1 cellular context compared by ENCODE assay signal in the genomic region with DNA sequence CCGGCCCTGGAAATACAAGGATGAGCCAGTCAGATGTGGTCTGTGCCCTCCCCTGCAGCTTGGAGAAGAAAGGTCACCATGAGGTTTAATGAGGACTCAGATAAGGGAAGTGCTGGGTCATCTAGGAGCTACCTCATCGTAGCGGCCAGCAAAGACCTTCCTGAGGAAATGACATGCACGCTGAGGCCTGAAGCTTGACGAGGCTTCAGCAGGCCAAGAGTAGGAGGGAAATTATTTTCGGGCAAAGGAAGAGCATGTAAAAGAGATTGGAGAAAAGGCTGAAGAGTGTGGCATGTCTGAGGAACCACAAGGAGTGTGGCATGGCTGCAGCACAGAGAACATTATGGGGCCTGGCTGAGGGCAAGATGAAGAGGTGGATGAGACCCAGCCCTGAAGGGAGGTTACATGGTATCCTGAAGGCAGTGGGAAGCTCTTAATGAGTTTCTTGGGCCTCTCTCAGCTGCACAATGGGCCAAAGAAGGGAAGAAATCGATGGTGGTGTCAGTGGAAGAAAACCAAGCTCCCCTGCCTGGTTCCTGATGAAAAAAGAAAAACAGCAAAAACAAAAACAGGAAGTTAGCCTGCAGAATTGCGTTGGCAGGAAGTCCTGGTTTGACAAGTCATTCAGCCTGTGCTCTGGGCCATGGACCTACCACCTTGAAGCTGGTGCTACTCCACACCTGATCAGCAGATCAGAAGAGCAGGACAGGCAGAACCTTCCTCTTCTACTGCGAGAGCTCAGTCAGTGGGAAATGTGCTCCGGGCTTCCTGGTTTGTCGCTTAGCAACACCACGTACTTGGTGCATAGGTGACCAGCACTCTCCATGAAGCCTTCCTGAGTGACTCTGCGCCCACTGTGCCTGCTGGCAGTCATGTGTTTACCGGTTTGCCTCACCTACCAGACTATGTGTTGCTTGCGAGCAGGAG.
TF ChIP-seq lines count a peak whose summit lies in the region.

No MANE protein-coding gene starts in this region.

TF ChIP-seq in K562, 482 proteins besides CTCF, POLR2A, EP300 and RAD21 (continued from another document):
- TF ChIP-seq, protein P1, sequence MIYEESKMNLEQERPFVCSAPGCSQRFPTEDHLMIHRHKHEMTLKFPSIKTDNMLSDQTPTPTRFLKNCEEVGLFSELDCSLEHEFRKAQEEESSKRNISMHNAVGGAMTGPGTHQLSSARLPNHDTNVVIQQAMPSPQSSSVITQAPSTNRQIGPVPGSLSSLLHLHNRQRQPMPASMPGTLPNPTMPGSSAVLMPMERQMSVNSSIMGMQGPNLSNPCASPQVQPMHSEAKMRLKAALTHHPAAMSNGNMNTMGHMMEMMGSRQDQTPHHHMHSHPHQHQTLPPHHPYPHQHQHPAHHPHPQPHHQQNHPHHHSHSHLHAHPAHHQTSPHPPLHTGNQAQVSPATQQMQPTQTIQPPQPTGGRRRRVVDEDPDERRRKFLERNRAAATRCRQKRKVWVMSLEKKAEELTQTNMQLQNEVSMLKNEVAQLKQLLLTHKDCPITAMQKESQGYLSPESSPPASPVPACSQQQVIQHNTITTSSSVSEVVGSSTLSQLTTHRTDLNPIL (CRISPR knock-in tag; IDR thresholded peaks at IDR 0.05), result no peak
- TF ChIP-seq ZNF165 (CRISPR knock-in tag; IDR thresholded peaks at IDR 0.05; ENCODE audit: borderline replicate concordance) (no peak), ETV1 (tag; conservative IDR thresholded peaks at IDR 0.05; ENCODE audit: low read depth) (peak; percentile 82), NCOA6 (IDR thresholded peaks at IDR 0.05) (no peak), POLR3G (IDR thresholded peaks at IDR 0.05; ENCODE audit: extremely low read depth, insufficient read length, insufficient replicate concordance) (no peak), THRAP3 (IDR thresholded peaks at IDR 0.05; ENCODE audit: borderline replicate concordance) (no peak; the same call in 1 of the 2 replicates), XRCC3 (IDR thresholded peaks at IDR 0.05) (no peak), ZNF445 (CRISPR knock-in tag; IDR thresholded peaks at IDR 0.05; ENCODE audit: low read depth) (peak; percentile 37; the same call in 1 of the 2 replicates), ZNF134 (CRISPR knock-in tag; conservative IDR thresholded peaks at IDR 0.05) (peak; percentile 46; the same call in 1 of the 2 replicates), CEBPG (CRISPR knock-in tag; IDR thresholded peaks at IDR 0.05) (no peak), CEBPG (tag; conservative IDR thresholded peaks at IDR 0.05 in 1 of 2, IDR thresholded peaks at IDR 0.05 in 1 of 2) (no peak), NR3C1 (CRISPR knock-in tag; IDR thresholded peaks at IDR 0.05) (no peak), ZNF217 (CRISPR knock-in tag; IDR thresholded peaks at IDR 0.05) (no peak), ZSCAN32 (CRISPR knock-in tag; IDR thresholded peaks at IDR 0.05) (no peak), FOXA3 (CRISPR knock-in tag; conservative IDR thresholded peaks at IDR 0.05 in 1 of 2, IDR thresholded peaks at IDR 0.05 in 1 of 2) (no peak), SMAD3 (CRISPR knock-in tag; conservative IDR thresholded peaks at IDR 0.05) (no peak; the same call in 1 of the 2 replicates), KLF16 (IDR thresholded peaks at IDR 0.05) (peak; percentile 76; the same call in 1 of the 2 replicates), RBM39 (optimal IDR thresholded peaks at IDR 0.05; ENCODE audit: low read depth, low read length) (no peak), SMARCA4 (IDR thresholded peaks at IDR 0.05) (peak; percentile 91)
- TF ChIP-seq, protein P2, sequence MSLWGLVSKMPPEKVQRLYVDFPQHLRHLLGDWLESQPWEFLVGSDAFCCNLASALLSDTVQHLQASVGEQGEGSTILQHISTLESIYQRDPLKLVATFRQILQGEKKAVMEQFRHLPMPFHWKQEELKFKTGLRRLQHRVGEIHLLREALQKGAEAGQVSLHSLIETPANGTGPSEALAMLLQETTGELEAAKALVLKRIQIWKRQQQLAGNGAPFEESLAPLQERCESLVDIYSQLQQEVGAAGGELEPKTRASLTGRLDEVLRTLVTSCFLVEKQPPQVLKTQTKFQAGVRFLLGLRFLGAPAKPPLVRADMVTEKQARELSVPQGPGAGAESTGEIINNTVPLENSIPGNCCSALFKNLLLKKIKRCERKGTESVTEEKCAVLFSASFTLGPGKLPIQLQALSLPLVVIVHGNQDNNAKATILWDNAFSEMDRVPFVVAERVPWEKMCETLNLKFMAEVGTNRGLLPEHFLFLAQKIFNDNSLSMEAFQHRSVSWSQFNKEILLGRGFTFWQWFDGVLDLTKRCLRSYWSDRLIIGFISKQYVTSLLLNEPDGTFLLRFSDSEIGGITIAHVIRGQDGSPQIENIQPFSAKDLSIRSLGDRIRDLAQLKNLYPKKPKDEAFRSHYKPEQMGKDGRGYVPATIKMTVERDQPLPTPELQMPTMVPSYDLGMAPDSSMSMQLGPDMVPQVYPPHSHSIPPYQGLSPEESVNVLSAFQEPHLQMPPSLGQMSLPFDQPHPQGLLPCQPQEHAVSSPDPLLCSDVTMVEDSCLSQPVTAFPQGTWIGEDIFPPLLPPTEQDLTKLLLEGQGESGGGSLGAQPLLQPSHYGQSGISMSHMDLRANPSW (CRISPR knock-in tag; IDR thresholded peaks at IDR 0.05), result no peak
- TF ChIP-seq, protein P3, sequence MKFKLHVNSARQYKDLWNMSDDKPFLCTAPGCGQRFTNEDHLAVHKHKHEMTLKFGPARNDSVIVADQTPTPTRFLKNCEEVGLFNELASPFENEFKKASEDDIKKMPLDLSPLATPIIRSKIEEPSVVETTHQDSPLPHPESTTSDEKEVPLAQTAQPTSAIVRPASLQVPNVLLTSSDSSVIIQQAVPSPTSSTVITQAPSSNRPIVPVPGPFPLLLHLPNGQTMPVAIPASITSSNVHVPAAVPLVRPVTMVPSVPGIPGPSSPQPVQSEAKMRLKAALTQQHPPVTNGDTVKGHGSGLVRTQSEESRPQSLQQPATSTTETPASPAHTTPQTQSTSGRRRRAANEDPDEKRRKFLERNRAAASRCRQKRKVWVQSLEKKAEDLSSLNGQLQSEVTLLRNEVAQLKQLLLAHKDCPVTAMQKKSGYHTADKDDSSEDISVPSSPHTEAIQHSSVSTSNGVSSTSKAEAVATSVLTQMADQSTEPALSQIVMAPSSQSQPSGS (CRISPR knock-in tag; IDR thresholded peaks at IDR 0.05), result 0 out of 2 replicates have a peak, but pooled peaks have one; percentile 53
- TF ChIP-seq, protein P4, sequence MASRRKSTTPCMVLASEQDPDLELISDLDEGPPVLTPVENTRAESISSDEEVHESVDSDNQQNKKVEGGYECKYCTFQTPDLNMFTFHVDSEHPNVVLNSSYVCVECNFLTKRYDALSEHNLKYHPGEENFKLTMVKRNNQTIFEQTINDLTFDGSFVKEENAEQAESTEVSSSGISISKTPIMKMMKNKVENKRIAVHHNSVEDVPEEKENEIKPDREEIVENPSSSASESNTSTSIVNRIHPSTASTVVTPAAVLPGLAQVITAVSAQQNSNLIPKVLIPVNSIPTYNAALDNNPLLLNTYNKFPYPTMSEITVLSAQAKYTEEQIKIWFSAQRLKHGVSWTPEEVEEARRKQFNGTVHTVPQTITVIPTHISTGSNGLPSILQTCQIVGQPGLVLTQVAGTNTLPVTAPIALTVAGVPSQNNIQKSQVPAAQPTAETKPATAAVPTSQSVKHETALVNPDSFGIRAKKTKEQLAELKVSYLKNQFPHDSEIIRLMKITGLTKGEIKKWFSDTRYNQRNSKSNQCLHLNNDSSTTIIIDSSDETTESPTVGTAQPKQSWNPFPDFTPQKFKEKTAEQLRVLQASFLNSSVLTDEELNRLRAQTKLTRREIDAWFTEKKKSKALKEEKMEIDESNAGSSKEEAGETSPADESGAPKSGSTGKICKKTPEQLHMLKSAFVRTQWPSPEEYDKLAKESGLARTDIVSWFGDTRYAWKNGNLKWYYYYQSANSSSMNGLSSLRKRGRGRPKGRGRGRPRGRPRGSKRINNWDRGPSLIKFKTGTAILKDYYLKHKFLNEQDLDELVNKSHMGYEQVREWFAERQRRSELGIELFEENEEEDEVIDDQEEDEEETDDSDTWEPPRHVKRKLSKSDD (conservative IDR thresholded peaks at IDR 0.05; ENCODE audit: low read length), result no peak
- TF ChIP-seq, protein P5, sequence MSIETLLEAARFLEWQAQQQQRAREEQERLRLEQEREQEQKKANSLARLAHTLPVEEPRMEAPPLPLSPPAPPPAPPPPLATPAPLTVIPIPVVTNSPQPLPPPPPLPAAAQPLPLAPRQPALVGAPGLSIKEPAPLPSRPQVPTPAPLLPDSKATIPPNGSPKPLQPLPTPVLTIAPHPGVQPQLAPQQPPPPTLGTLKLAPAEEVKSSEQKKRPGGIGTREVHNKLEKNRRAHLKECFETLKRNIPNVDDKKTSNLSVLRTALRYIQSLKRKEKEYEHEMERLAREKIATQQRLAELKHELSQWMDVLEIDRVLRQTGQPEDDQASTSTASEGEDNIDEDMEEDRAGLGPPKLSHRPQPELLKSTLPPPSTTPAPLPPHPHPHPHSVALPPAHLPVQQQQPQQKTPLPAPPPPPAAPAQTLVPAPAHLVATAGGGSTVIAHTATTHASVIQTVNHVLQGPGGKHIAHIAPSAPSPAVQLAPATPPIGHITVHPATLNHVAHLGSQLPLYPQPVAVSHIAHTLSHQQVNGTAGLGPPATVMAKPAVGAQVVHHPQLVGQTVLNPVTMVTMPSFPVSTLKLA (conservative IDR thresholded peaks at IDR 0.05), result peak; percentile 17 to 69; a peak in 1 of 4 replicates
TF ChIP-seq in K562: peak in this region for 206.
